Comparison of ENCODE assay signal across 14 cellular contexts in the genomic region with DNA sequence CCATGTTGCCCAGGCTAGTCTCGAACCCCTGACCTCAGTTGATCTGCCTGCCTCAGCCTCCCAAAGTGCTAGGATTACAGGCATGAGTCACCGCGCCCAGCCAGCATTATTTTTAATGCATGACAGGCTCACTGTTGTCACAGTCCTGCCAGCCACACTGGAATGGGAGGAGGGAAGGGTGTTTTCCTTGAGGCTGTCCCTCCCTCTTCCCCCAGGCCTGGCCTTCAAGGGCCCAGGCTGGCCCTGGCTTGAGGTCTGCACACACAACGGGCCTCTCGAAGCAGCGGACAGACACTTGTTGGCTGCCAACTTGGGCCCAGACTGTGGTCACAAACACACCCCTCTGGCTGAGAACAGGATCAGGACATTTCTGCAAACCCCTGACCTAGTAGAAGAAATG. TPM values are rescaled to one million over a fixed set of nuclear protein-coding genes. Genes with fewer than 3 reads are reported as not detected.
DNase-seq lines count a peak whose midpoint lies in the region; ATAC-seq and TF ChIP-seq lines count a peak whose summit lies in the region.
"Had no signal": no experiment of that assay in that cellular context is flagged by ENCODE, and none has a peak within 500 bp of the region (broad histone marks: within the 10 kb centered on the region; RNA-seq: fewer than 3 reads in every experiment).

No MANE protein-coding gene starts in this region.

- no peak for TF ChIP-seq EP300 in transverse colon (IDR thresholded peaks at IDR 0.05; ENCODE audit: low read depth)

- no peaks in the 10 kb centered on the region for H3K4me1 Mint-ChIP-seq in natural killer cell treated with Interleukin-12 subunit alpha and Interleukin-12 subunit beta and Interleukin-15 and Interleukin-18, amount 100 ng/mL, for 72 hours (ENCODE audit: low read depth in 2 of 2)

- TF ChIP-seq POLR2A in transverse colon (IDR thresholded peaks at IDR 0.05) = no peak

- H3K27me3 ChIP-seq in PC-3 (ENCODE audit: low read length) (no peaks in the 10 kb centered on the region), transverse colon (no peaks in the 10 kb centered on the region)

- H3K36me3 ChIP-seq in PC-3 (ENCODE audit: low read depth, low read length) (no peaks in the 10 kb centered on the region), transverse colon (no peaks in the 10 kb centered on the region), mucosa of descending colon (ENCODE audit: low read depth) (no peaks in the 10 kb centered on the region)

- H3K9me3 Mint-ChIP-seq in natural killer cell treated with Interleukin-12 subunit alpha and Interleukin-12 subunit beta and Interleukin-15 and Interleukin-18, amount 100 ng/mL, for 72 hours = no peaks in the 10 kb centered on the region
- H3K9me3 Mint-ChIP-seq: activated T-cell treated with anti-CD3 and anti-CD28 coated beads, Interleukin-2, amount 50 U/mL, for 72 hours; stimulated activated naive CD8-positive, alpha-beta T cell treated with anti-CD3 and anti-CD28 coated beads, Interleukin-15, Interleukin-2, amounts not matched to agents 100 ng/mL and 50 ng/mL, for 24 hours had no signal

- BruUV-seq in PC-3 (replicated peaks; lab: Mats Ljungman, UMichigan) = no TSS peak

- H3K27ac ChIP-seq in PC-3 (ENCODE audit: low read length) = no peak overlapping the region
- peak overlapping the region in 3 of 4 donors; percentile 9 to 21 (median 17) for H3K27ac ChIP-seq in transverse colon

- peak; percentile 40; the same call in 1 of the 2 replicates for ATAC-seq in PC-3
- no peak for ATAC-seq in natural killer cell treated with Interleukin-12 subunit alpha and Interleukin-12 subunit beta and Interleukin-15 and Interleukin-18, amount 100 ng/mL, for 72 hours
- ATAC-seq in GM18502 (IDR thresholded peaks at IDR 0.05; ENCODE audit: poor library complexity, unreplicated experiment) = no peak
- no peak for ATAC-seq in mucosa of descending colon
- ATAC-seq: activated T-cell treated with anti-CD3 and anti-CD28 coated beads, Interleukin-2, amount 50 U/mL, for 72 hours had no signal

- H3K36me3 Mint-ChIP-seq in natural killer cell treated with Interleukin-12 subunit alpha and Interleukin-12 subunit beta and Interleukin-15 and Interleukin-18, amount 100 ng/mL, for 72 hours = no peaks in the 10 kb centered on the region

- H3K4me3 Mint-ChIP-seq in natural killer cell treated with Interleukin-12 subunit alpha and Interleukin-12 subunit beta and Interleukin-15 and Interleukin-18, amount 100 ng/mL, for 72 hours = no peak overlapping the region
- H3K4me3 Mint-ChIP-seq: activated T-cell treated with anti-CD3 and anti-CD28 coated beads, Interleukin-2, amount 50 U/mL, for 72 hours; stimulated activated naive CD8-positive, alpha-beta T cell treated with anti-CD3 and anti-CD28 coated beads, Interleukin-15, Interleukin-2, amounts not matched to agents 100 ng/mL and 50 ng/mL, for 24 hours had no signal

- H4K20me1 ChIP-seq in PC-3 (ENCODE audit: low read length) = no peaks in the 10 kb centered on the region

- H3K27ac Mint-ChIP-seq in natural killer cell treated with Interleukin-12 subunit alpha and Interleukin-12 subunit beta and Interleukin-15 and Interleukin-18, amount 100 ng/mL, for 72 hours = no peak overlapping the region
- H3K27ac Mint-ChIP-seq: activated T-cell treated with anti-CD3 and anti-CD28 coated beads, Interleukin-2, amount 50 U/mL, for 72 hours; stimulated activated naive CD8-positive, alpha-beta T cell treated with anti-CD3 and anti-CD28 coated beads, Interleukin-15, Interleukin-2, amounts not matched to agents 100 ng/mL and 50 ng/mL, for 24 hours had no signal

- no peak overlapping the region for H2AFZ ChIP-seq in PC-3 (ENCODE audit: low read length)

- H3K9ac ChIP-seq in PC-3 (ENCODE audit: low read length) = no peak overlapping the region

- H3K4me1 ChIP-seq in PC-3 (ENCODE audit: insufficient read depth, low read length) (no peaks in the 10 kb centered on the region), transverse colon (peaks cover 0 to 4% (median 0%) of the 10 kb centered on the region in 4 donors), mucosa of descending colon (ENCODE audit: low read depth) (no peaks in the 10 kb centered on the region)
- H3K4me1 ChIP-seq: Caco-2 had no signal

- no peak overlapping the region for H3K4me2 ChIP-seq in PC-3 (ENCODE audit: low read length)

- no peaks in the 10 kb centered on the region for H3K9me2 ChIP-seq in PC-3 (replicated peaks; ENCODE audit: low read length)

- H3K4me3 ChIP-seq in PC-3 (ENCODE audit: low read length) (no peak overlapping the region), foreskin fibroblast (ENCODE audit: low read depth in 1 of 2, low read length in 2 of 2) (no peak overlapping the region), transverse colon (no peak overlapping the region), mucosa of descending colon (no peak overlapping the region)

- intact Hi-C loops in PC-3 (cut with micrococcal nuclease) = no loop called here
- intact Hi-C loops in transverse colon (cut with DNase I; ENCODE audit: low total_unique reads) = no loop called here
- intact Hi-C loops in mucosa of descending colon (cut with DNase I, micrococcal nuclease) = no loop called here

- TF ChIP-seq CTCF in PC-3 (conservative IDR thresholded peaks at IDR 0.05; ENCODE audit: low read depth, low read length) (no peak), foreskin fibroblast (IDR thresholded peaks at IDR 0.05; ENCODE audit: low read depth, low read length) (no peak), transverse colon (IDR thresholded peaks at IDR 0.05) (no peak), mucosa of descending colon (IDR thresholded peaks at IDR 0.05) (no peak)

- H3K9me3 ChIP-seq in PC-3 (ENCODE audit: low read length) = no peaks in the 10 kb centered on the region
- H3K9me3 ChIP-seq in transverse colon = no peaks in the 10 kb centered on the region
- no peaks in the 10 kb centered on the region for H3K9me3 ChIP-seq in mucosa of descending colon
- H3K9me3 ChIP-seq: Caco-2 had no signal

- in situ Hi-C loops in transverse colon (cut with MboI; ENCODE audit: low pct_ligation_motif_present in 1 of 4, low pct_unique_long_range_greater_than_20kb in 1 of 4, low sequenced_read_pairs in 3 of 4) = no loop called here

- 75% methylated on average over 6 of the region's 6 CpGs; no CpG with 5 or more reads in 1 of the 2 donors for WGBS in transverse colon (ENCODE audit: low coverage in 1 of 2), 2 donors

- POLR2A ChIA-PET in PC-3 (lab: Charles Lee; ENCODE audit: unreplicated experiment) = no interaction called here

- DNase-seq in PC-3 = no peak
- peak; percentile 17 to 56 for DNase-seq in foreskin fibroblast
- peak; percentile 96 for DNase-seq in myocyte (ENCODE audit: low read depth)
- no peak for DNase-seq in transverse colon
- DNase-seq in natural killer cell treated with Interleukin-12 subunit alpha and Interleukin-12 subunit beta and Interleukin-15 and Interleukin-18, amount 100 ng/mL, for 72 hours (ENCODE audit: low spot score) = no peak
- DNase-seq in mucosa of descending colon = no peak
- no peak for DNase-seq in NCI-H1930 (lab: John Stamatoyannopoulos, UW)
- DNase-seq: activated CD4-positive, CD25-positive, alpha-beta regulatory T cell; activated T-cell treated with anti-CD3 and anti-CD28 coated beads, Interleukin-2, amount 50 U/mL, for 72 hours; Caco-2; NCI-H1436 treated with DMSO at 0.1 percent for 48 hours; stimulated activated CD4-positive, alpha-beta T cell treated with anti-CD3 and anti-CD28 coated beads, Interleukin-4, amount 100 ng/mL, for 1 hour had no signal

- no peaks in the 10 kb centered on the region for H3K27me3 Mint-ChIP-seq in natural killer cell treated with Interleukin-12 subunit alpha and Interleukin-12 subunit beta and Interleukin-15 and Interleukin-18, amount 100 ng/mL, for 72 hours
- H3K27me3 Mint-ChIP-seq: stimulated activated naive CD8-positive, alpha-beta T cell treated with anti-CD3 and anti-CD28 coated beads, Interleukin-15, Interleukin-2, amounts not matched to agents 100 ng/mL and 50 ng/mL, for 24 hours had no signal

- CTCF ChIA-PET in PC-3 (lab: Charles Lee) = no interaction called here

- H3K79me2 ChIP-seq in PC-3 (ENCODE audit: low read length) = no peaks in the 10 kb centered on the region

- H3F3A ChIP-seq in PC-3 (ENCODE audit: low read length, unreplicated experiment) = no peaks in the 10 kb centered on the region

RNA-seq across cellular contexts. Expression of a gene that starts 10.1 kb away (rescaled TPM):
- total RNA-seq in PC-3 (2014; rRNA removed) (25.9 and 29.4 TPM in 2 replicates), myocyte (35.6 and 35.8 TPM in 2 replicates), transverse colon (10 to 100 TPM; 10.3 to 21.7 (median 14.5) TPM), mucosa of descending colon (10 to 100 TPM in 1 of 3 donors, 1 to 10 TPM in 2; 2.3 to 17.2 (median 5.0) TPM)
- polyA plus RNA-seq in myocyte (2012) = 25.5 TPM
- 1 to 10 TPM; 1.1 to 1.5 TPM for total RNA-seq in natural killer cell treated with Interleukin-12 subunit alpha and Interleukin-12 subunit beta and Interleukin-15 and Interleukin-18, amount 100 ng/mL, for 72 hours

RNA-seq across cellular contexts. Expression of a gene that starts 32.1 kb away (rescaled TPM):
- total RNA-seq in PC-3 (2014; rRNA removed) (31.2 and 53.4 TPM in 2 replicates), myocyte (28.1 and 29.7 TPM in 2 replicates), transverse colon (10 to 100 TPM in 3 of 4 donors, 1 to 10 TPM in 1; 8.6 to 21.3 (median 20.3) TPM), mucosa of descending colon (10 to 100 TPM; 20.4 to 24.5 (median 23.7) TPM)
- polyA plus RNA-seq in myocyte (2012) = 25.4 TPM
- 10 to 100 TPM; 37.1 to 59.6 TPM for total RNA-seq in natural killer cell treated with Interleukin-12 subunit alpha and Interleukin-12 subunit beta and Interleukin-15 and Interleukin-18, amount 100 ng/mL, for 72 hours

RNA-seq across cellular contexts. Expression of a gene that starts 56.4 kb away (rescaled TPM):
- total RNA-seq in PC-3 (2014; rRNA removed) (9.2 and 9.7 TPM in 2 replicates), myocyte (12.4 and 14.3 TPM in 2 replicates), transverse colon (10 to 100 TPM; 35.8 to 62.3 (median 46.6) TPM), mucosa of descending colon (10 to 100 TPM; 28.5 to 37.4 (median 30.3) TPM)
- 9.4 TPM for polyA plus RNA-seq in myocyte (2012)
- total RNA-seq in natural killer cell treated with Interleukin-12 subunit alpha and Interleukin-12 subunit beta and Interleukin-15 and Interleukin-18, amount 100 ng/mL, for 72 hours = 10 to 100 TPM; 11.6 to 12.2 TPM

Comparison
In these comparisons a context has a peak if more than half of its experiments do, and no peak if none do; other contexts are left out.
1. DNase-seq: peak in foreskin fibroblast (2 of 2) and myocyte (single experiment); none in PC-3 (single experiment), transverse colon (single experiment), natural killer cell treated with Interleukin-12 subunit alpha and Interleukin-12 subunit beta and Interleukin-15 and Interleukin-18, amount 100 ng/mL, for 72 hours (single experiment), mucosa of descending colon (0 of 3) and NCI-H1930 (0 of 2).